ENCODE assay signal across 27 cellular contexts in the genomic region with DNA sequence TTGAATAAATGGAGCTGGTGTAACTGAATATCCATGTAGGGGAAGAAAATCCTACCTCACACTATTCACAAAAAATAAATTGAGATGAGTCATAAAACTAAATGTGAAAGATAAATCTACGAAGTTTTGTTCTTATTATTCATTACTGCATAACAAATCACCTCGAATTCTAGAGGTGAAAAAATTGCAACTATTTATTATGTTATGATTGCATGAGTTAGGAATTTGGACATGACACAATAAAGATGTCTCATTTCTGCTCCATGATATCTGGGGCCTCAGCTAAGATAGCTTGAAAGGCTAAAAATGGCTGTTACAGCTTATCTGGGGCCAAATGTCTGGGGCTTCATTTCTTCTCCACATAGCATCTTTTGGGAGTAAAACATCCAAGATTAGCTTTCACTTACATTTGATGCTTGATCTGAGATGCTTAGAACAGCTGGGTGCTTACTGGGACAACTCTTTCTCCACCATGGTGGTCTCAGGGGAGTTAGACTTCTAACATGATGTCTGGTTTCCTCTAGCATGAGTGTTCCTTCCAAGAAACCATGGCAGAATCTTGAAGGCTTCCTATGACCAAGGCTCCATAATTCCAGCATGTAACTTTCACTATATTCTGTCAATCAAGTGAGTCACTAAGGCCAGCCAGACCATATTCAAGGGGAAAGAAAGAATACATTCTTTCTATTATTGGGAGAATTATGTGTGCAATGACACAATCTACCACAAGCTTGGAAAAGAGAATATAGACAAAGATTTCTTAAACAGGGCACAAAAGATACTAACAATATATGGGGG. TPM values are rescaled to one million over a fixed set of nuclear protein-coding genes. Genes with fewer than 3 reads are reported as not detected.
A peak's percentile ranks its signal among the peaks of the same experiment; 100 is the strongest.
DNase-seq lines count a peak whose midpoint lies in the region; ATAC-seq, FAIRE-seq and TF ChIP-seq lines count a peak whose summit lies in the region.
"Had no signal": no experiment of that assay in that cellular context is flagged by ENCODE, and none has a peak within 500 bp of the region (broad histone marks: within the 10 kb centered on the region; RNA-seq: fewer than 3 reads in every experiment).

No MANE protein-coding gene starts in this region.

- TF ChIP-seq RAD21 in K562 (CRISPR knock-in tag; conservative IDR thresholded peaks at IDR 0.05 in 1 of 2, IDR thresholded peaks at IDR 0.05 in 1 of 2), result no peak

- no peak for TF ChIP-seq EP300 in K562 (IDR thresholded peaks at IDR 0.05; ENCODE audit: low read length)

- 4% methylated on average over 2 of the region's 2 CpGs for WGBS in K562 (ENCODE audit: insufficient coverage, low coverage, missing lambda C conversion rate)

- no peaks in the 10 kb centered on the region for H3K9me1 ChIP-seq in K562 (ENCODE audit: control insufficient read depth, insufficient read depth, low read length)

- H3K79me2 ChIP-seq in K562 (ENCODE audit: control insufficient read depth, insufficient read depth, low read length), result no peaks in the 10 kb centered on the region

- BruUV-seq in K562 (replicated peaks; lab: Mats Ljungman, UMichigan), result no TSS peak

- H3K36me3 ChIP-seq in BJ (ENCODE audit: control insufficient read depth, insufficient read depth, low read length) (no peaks in the 10 kb centered on the region), K562 (ENCODE audit: control insufficient read depth, insufficient read depth, low read length) (no peaks in the 10 kb centered on the region)
- H3K36me3 ChIP-seq: upper lobe of right lung had no signal

- no peak overlapping the region for H2AFZ ChIP-seq in K562 (ENCODE audit: low read depth, low read length)
- H2AFZ ChIP-seq: GM23338 had no signal

- in situ Hi-C loops in K562 (cut with MboI), result no loop called here

- intact Hi-C loops in K562 (cut with micrococcal nuclease) (no loop called here), left ventricle myocardium superior (cut with micrococcal nuclease) (no loop called here)

- FAIRE-seq in HTR-8/SVneo (lab: Jason Lieb, UNC) (no peak), K562 (lab: Jason Lieb, UNC) (no peak)
- FAIRE-seq: D721Med had no signal

- H3K9me3 ChIP-seq in K562 (replicated peaks; ENCODE audit: control insufficient read depth, insufficient read depth, low read depth, low read length), result no peaks in the 10 kb centered on the region
- H3K9me3 ChIP-seq: psoas muscle, upper lobe of right lung had no signal

- no peak overlapping the region for H3K4me3 ChIP-seq in BJ (ENCODE audit: low read depth, low read length)
- no peak overlapping the region for H3K4me3 ChIP-seq in K562
- H3K4me3 ChIP-seq: GM23338, psoas muscle, upper lobe of right lung had no signal

- H3K4me2 ChIP-seq in K562 (ENCODE audit: insufficient read depth, low read length), result no peak overlapping the region
- H3K4me2 ChIP-seq: GM23338 had no signal

- POLR2A ChIA-PET in BJ (lab: Charles Lee) (no interaction called here), K562 (lab: Yijun Ruan, JAX) (interaction anchor here (0.5 to 1.2 kb wide), 2 partner anchors 19 to 385 kb away, joined by 3 to 5 read pairs; no protein-coding TSS in a partner anchor)

- H3K9ac ChIP-seq in K562 (ENCODE audit: insufficient read depth in 1 of 2, low read depth in 2 of 2, low read length in 2 of 2), result no peak overlapping the region

- TF ChIP-seq CTCF in BJ (IDR thresholded peaks at IDR 0.05; ENCODE audit: insufficient read depth, low read depth, low read length) (no peak), K562 (IDR thresholded peaks at IDR 0.05 in 2 of 3, conservative IDR thresholded peaks at IDR 0.05 in 1 of 3; ENCODE audit: insufficient read depth in 2 of 3, low read depth in 1 of 3, low read length in 3 of 3) (no peak), omental fat pad (IDR thresholded peaks at IDR 0.05) (no peak)

- DNase-seq in BJ (ENCODE audit: low read depth), result peak; percentile 3
- peak; percentile 3 for DNase-seq in HTR-8/SVneo (ENCODE audit: insufficient read length, low spot score)
- DNase-seq in K562 (ENCODE audit: extremely low read depth in 1 of 4, low spot score in 3 of 4), result no peak
- DNase-seq in iris pigment epithelial cell (ENCODE audit: low read depth), result peak; percentile 67
- no peak for DNase-seq in left ventricle myocardium superior
- DNase-seq in NCI-H2196 treated with DMSO at 0.1 percent for 48 hours (lab: John Stamatoyannopoulos, UW; ENCODE audit: unreplicated experiment), result no peak
- no peak for DNase-seq in DMS53 treated with DMSO at 0.1 percent for 48 hours (lab: John Stamatoyannopoulos, UW; ENCODE audit: unreplicated experiment)
- no peak for DNase-seq in omental fat pad (ENCODE audit: low spot score)
- DNase-seq: ACHN; activated B cell treated with CpG ODN at 0.5 μM for 24 hours; activated CD4-positive, alpha-beta T cell treated with anti-CD3 and anti-CD28 coated beads, Interleukin-2, amount 50 U/mL, for 4 hours; activated CD8-positive, alpha-beta memory T cell treated with anti-CD3 and anti-CD28 coated beads, Interleukin-2, amount 50 U/mL, for 4 hours; dermis blood vessel endothelial cell; immature natural killer cell; NCI-H526; psoas muscle; T1000; upper lobe of right lung had no signal

- H3K27ac ChIP-seq in K562 (ENCODE audit: extremely low read depth, low read depth, low read length), result no peak overlapping the region
- H3K27ac ChIP-seq: C4-2B, psoas muscle, upper lobe of right lung had no signal

- no peaks in the 10 kb centered on the region for H3K4me1 ChIP-seq in K562 (replicated peaks in 1 of 2; ENCODE audit: control insufficient read depth in 2 of 2, insufficient read depth in 2 of 2, low read length in 2 of 2)
- H3K4me1 ChIP-seq: psoas muscle, upper lobe of right lung had no signal

- CTCF ChIA-PET in BJ (lab: Yijun Ruan, JAX) (no interaction called here), K562 (lab: Yijun Ruan, JAX; ENCODE audit: low intra/inter-chr PET ratio) (no interaction called here)

- no peak for TF ChIP-seq POLR2A in K562 (conservative IDR thresholded peaks at IDR 0.05)

- H3K27me3 ChIP-seq in BJ (ENCODE audit: control insufficient read depth, insufficient read depth, low read length) (no peaks in the 10 kb centered on the region), K562 (ENCODE audit: control insufficient read depth in 2 of 2, insufficient read depth in 2 of 2, low read length in 2 of 2) (no peaks in the 10 kb centered on the region)
- H3K27me3 ChIP-seq: upper lobe of right lung had no signal

- ATAC-seq in K562, result no peak
- ATAC-seq in left ventricle myocardium superior, result no peak
- ATAC-seq in omental fat pad (ENCODE audit: low FRiP score), result no peak
- ATAC-seq: GM23338, psoas muscle, upper lobe of right lung had no signal

- H4K20me1 ChIP-seq in K562 (replicated peaks; ENCODE audit: control insufficient read depth, insufficient read depth, low read length), result no peaks in the 10 kb centered on the region

TF ChIP-seq in K562, 482 proteins besides CTCF, POLR2A, EP300 and RAD21:
- no peak for TF ChIP-seq EGR1 (conservative IDR thresholded peaks at IDR 0.05)
- TF ChIP-seq, protein P1, sequence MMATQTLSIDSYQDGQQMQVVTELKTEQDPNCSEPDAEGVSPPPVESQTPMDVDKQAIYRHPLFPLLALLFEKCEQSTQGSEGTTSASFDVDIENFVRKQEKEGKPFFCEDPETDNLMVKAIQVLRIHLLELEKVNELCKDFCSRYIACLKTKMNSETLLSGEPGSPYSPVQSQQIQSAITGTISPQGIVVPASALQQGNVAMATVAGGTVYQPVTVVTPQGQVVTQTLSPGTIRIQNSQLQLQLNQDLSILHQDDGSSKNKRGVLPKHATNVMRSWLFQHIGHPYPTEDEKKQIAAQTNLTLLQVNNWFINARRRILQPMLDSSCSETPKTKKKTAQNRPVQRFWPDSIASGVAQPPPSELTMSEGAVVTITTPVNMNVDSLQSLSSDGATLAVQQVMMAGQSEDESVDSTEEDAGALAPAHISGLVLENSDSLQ (IDR thresholded peaks at IDR 0.05), result peak; percentile 65

RNA-seq across cellular contexts. Expression of gene OR2B6, which starts 30.1 kb away (rescaled TPM):
- 0.09 TPM in 1 of 2 replicates, not detected in the other for polyA plus RNA-seq in BJ (2011; rRNA removed)
- 0.19 TPM in 1 of 2 replicates, not detected in the other for polyA minus RNA-seq in BJ (2011; rRNA and poly(A)+ RNA removed)
- total RNA-seq in K562 (2011; cell fraction: chromatin; rRNA removed; ENCODE audit: low replicate concordance), result 50.3 and 101 TPM in 2 replicates
- total RNA-seq in K562 (2011; cell fraction: nucleolus; rRNA removed), result 16.7 and 40.0 TPM in 2 replicates
- total RNA-seq in K562 (2011; cell fraction: nucleoplasm; rRNA removed), result 128 and 218 TPM in 2 replicates
- total RNA-seq in K562 (2014; rRNA removed), result 2.3 and 4.3 TPM in 2 replicates
- 6.4 and 8.3 TPM in 2 replicates for total RNA-seq in K562 (2014; rRNA removed; fragmentation: Illumina TruSeq; extraction: Trizol)
- total RNA-seq in K562 (2015; rRNA removed; fragmentation: Illumina TruSeq; extraction: Trizol), result 3.2 and 4.0 TPM in 2 replicates
- total RNA-seq in K562 (2021), result 4.2 and 4.4 TPM in 2 replicates
- polyA plus RNA-seq in K562 (2011; rRNA removed), result 18.7 and 24.2 TPM in 2 replicates
- 3.5 and 10.2 TPM in 2 replicates for polyA plus RNA-seq in K562 (2011; cell fraction: cytosol; rRNA removed)
- 131 and 142 TPM in 2 replicates for polyA plus RNA-seq in K562 (2011; cell fraction: nucleus; rRNA removed)
- polyA plus RNA-seq in K562 (2012), result 2.2 and 10.6 TPM in 2 replicates
- polyA plus RNA-seq in K562 (2014; fragmentation: Illumina TruSeq; extraction: Trizol), result 8.7 and 12.0 TPM in 2 replicates
- polyA plus RNA-seq in K562 (2014; fragmentation: Nextera tagmentation; extraction: Ambion mirVana), result 1 to 10 TPM; 1.9 to 2.4 TPM
- polyA plus RNA-seq in K562 (2014; rRNA removed), result 11.7 and 15.2 TPM in 2 replicates
- polyA minus RNA-seq in K562 (2011; rRNA and poly(A)+ RNA removed), result 15.7 and 16.4 TPM in 2 replicates
- polyA minus RNA-seq in K562 (2011; cell fraction: cytosol; rRNA and poly(A)+ RNA removed), result 1.8 and 2.5 TPM in 2 replicates
- 26.7 and 27.9 TPM in 2 replicates for polyA minus RNA-seq in K562 (2011; cell fraction: nucleus; rRNA and poly(A)+ RNA removed)
- total RNA-seq in left ventricle myocardium superior, result not detected
- total RNA-seq in omental fat pad, result not detected
- total RNA-seq: activated B cell treated with CpG ODN at 0.5 μM for 24 hours, cardiac septum, dermis blood vessel endothelial cell, G401, GM23338, lower leg skin, mononuclear cell, psoas muscle, subcutaneous adipose tissue, upper lobe of right lung had no signal
- polyA plus RNA-seq: IgD-negative memory B cell, immature natural killer cell had no signal

Comparison
In these comparisons a context has a peak if more than half of its experiments do, and no peak if none do; other contexts are left out.
1. DNase-seq: peak in BJ (single experiment), HTR-8/SVneo (single experiment) and iris pigment epithelial cell (single experiment); none in K562 (0 of 4), left ventricle myocardium superior (single experiment), NCI-H2196 treated with DMSO at 0.1 percent for 48 hours (single experiment), DMS53 treated with DMSO at 0.1 percent for 48 hours (single experiment) and omental fat pad (single experiment).